ENCODE assay signal across 8 cellular contexts in genomic region chr18:50878345-50879301, GRCh38. TPM values are rescaled to one million over a fixed set of nuclear protein-coding genes. Genes with fewer than 3 reads are reported as not detected.
DNase-seq lines count a peak whose midpoint lies in the region; ATAC-seq, FAIRE-seq and TF ChIP-seq lines count a peak whose summit lies in the region.

TSS of gene ME2 (plus strand) at chr18:50879118. CDS start at chr18:50895821, 16,703 bp downstream.

- no peaks in the 10 kb centered on the region for H3K9me3 Mint-ChIP-seq in activated CD8-positive, alpha-beta memory T cell treated with anti-CD3 and anti-CD28 coated beads, Interleukin-2, amount 10 ng/mL, durations not matched to agents 7 days and 5 days (ENCODE audit: low read depth)

- in situ Hi-C loops in Caki2 (cut with HindIII; ENCODE audit: low pct_unique_long_range_greater_than_20kb, low sequenced_read_pairs) = no loop called here

- peak within 1 kb of the TSS; percentile 98 for H3K27ac Mint-ChIP-seq in activated CD8-positive, alpha-beta memory T cell treated with anti-CD3 and anti-CD28 coated beads, Interleukin-2, amount 10 ng/mL, durations not matched to agents 7 days and 5 days

- H2AK5ac ChIP-seq in H1 (ENCODE audit: low read depth, low read length) (no peak within 1 kb of the TSS), mesenchymal stem cell (ENCODE audit: low read length, severe bottlenecking) (no peak within 1 kb of the TSS)

- H3K18ac ChIP-seq in H1 (ENCODE audit: extremely low read depth, low read length) (peak within 1 kb of the TSS; percentile 95), mesenchymal stem cell (ENCODE audit: low read depth in 1 of 2, low read length in 2 of 2) (peak within 1 kb of the TSS; percentile 9 to 97)

- peak within 1 kb of the TSS; percentile 94 for H3K4me3 Mint-ChIP-seq in activated CD8-positive, alpha-beta memory T cell treated with anti-CD3 and anti-CD28 coated beads, Interleukin-2, amount 10 ng/mL, durations not matched to agents 7 days and 5 days

- H4K8ac ChIP-seq in H1 (ENCODE audit: extremely low read depth, insufficient read depth, low read length) (peak within 1 kb of the TSS; percentile 90), mesenchymal stem cell (ENCODE audit: low read length) (peak within 1 kb of the TSS; percentile 30)

- TF ChIP-seq EP300 in H1 (IDR thresholded peaks at IDR 0.05; ENCODE audit: borderline replicate concordance in 1 of 2, low read depth in 2 of 2, low read length in 2 of 2) = no peak

- WGBS in H1 (ENCODE audit: extremely low coverage in 1 of 2, insufficient coverage in 1 of 2, insufficient read length in 1 of 2, insufficient replicate concordance in 2 of 2, low coverage in 1 of 2, low lambda C conversion rate in 2 of 2, missing lambda C conversion rate in 1 of 2), 2 experiments = 2% methylated on average over 47 of the region's 78 CpGs; no CpG with 5 or more reads in 1 of the 2 experiments
- WGBS in mesenchymal stem cell = under 1% methylated on average over 65 of the region's 78 CpGs

- H3K14ac ChIP-seq in H1 (ENCODE audit: insufficient read length) (no peak within 1 kb of the TSS), mesenchymal stem cell (ENCODE audit: low read length in 2 of 2) (peak within 1 kb of the TSS in 1 of 2 experiments; percentile 94)

- peaks cover 4% of the 10 kb centered on the region; the same call in 1 of the 2 replicates for H3K79me1 ChIP-seq in H1 (ENCODE audit: low read depth, low read length)
- H3K79me1 ChIP-seq in mesenchymal stem cell (replicated peaks; ENCODE audit: low read length, poor library complexity, severe bottlenecking) = peaks cover 12% of the 10 kb centered on the region

- no peak within 1 kb of the TSS for H2BK20ac ChIP-seq in H1 (ENCODE audit: low read length)

- peaks cover 10% of the 10 kb centered on the region for H3K36me3 Mint-ChIP-seq in activated CD8-positive, alpha-beta memory T cell treated with anti-CD3 and anti-CD28 coated beads, Interleukin-2, amount 10 ng/mL, durations not matched to agents 7 days and 5 days

- H3K4me1 Mint-ChIP-seq in activated CD8-positive, alpha-beta memory T cell treated with anti-CD3 and anti-CD28 coated beads, Interleukin-2, amount 10 ng/mL, durations not matched to agents 7 days and 5 days = peaks cover 22% of the 10 kb centered on the region

- POLR2A ChIA-PET in H1 (lab: Charles Lee; ENCODE audit: partially characterized antibody) = interaction anchor here (0.6 to 1.4 kb wide), 14 partner anchors 9 to 1962 kb away, joined by 3 to 5 read pairs (median 3); partner anchors contain the start of gene SMAD4

- peak within 1 kb of the TSS; percentile 0; the same call in 1 of the 2 replicates for H2AFZ ChIP-seq in H1 (ENCODE audit: low read length)
- H2AFZ ChIP-seq in mesenchymal stem cell (ENCODE audit: low read depth, low read length) = peak within 1 kb of the TSS; percentile 99

- peak; percentile 92 for DNase-seq in Caki2 (ENCODE audit: low read depth)
- peak; percentile 71 for DNase-seq in NT2/D1 (ENCODE audit: low read depth, low spot score)
- peak; percentile 94 for DNase-seq in activated CD8-positive, alpha-beta memory T cell treated with anti-CD3 and anti-CD28 coated beads, Interleukin-2, amount 10 ng/mL, durations not matched to agents 7 days and 5 days
- peak; percentile 75 to 98 for DNase-seq in H1 (ENCODE audit: low read depth in 1 of 2, low spot score in 2 of 2)
- DNase-seq in mesenchymal stem cell = peak; percentile 91
- peak; percentile 71 for DNase-seq in stimulated activated CD8-positive, alpha-beta memory T cell treated with anti-CD3 and anti-CD28 coated beads, Interleukin-12 subunit alpha, Interleukin-12 subunit beta, amount 100 ng/mL, for 24 hours (ENCODE audit: extremely low read depth)

- peak; percentile 35 to 77 for TF ChIP-seq POLR2A in H1 (IDR thresholded peaks at IDR 0.05; ENCODE audit: control extremely low read depth in 1 of 2, low read depth in 2 of 2, low read length in 2 of 2)

- peak within 1 kb of the TSS; percentile 75 for H3K9ac ChIP-seq in HUES48 (ENCODE audit: low read depth, low read length)
- H3K9ac ChIP-seq in NT2/D1 (ENCODE audit: insufficient read length, low read depth) = peak within 1 kb of the TSS; percentile 85
- peak within 1 kb of the TSS; percentile 58 to 93 (median 78) for H3K9ac ChIP-seq in H1 (replicated peaks in 1 of 4; ENCODE audit: extremely low read depth in 1 of 4, low read depth in 3 of 4, low read length in 3 of 4)
- H3K9ac ChIP-seq in mesenchymal stem cell (ENCODE audit: low read length) = peak within 1 kb of the TSS; percentile 92

- CTCF ChIA-PET in activated CD8-positive, alpha-beta memory T cell treated with anti-CD3 and anti-CD28 coated beads, Interleukin-2, amount 10 ng/mL, durations not matched to agents 7 days and 5 days (lab: Charles Lee) = interaction anchor here (0.6 to 1.6 kb wide), 7 partner anchors 10 to 316 kb away, joined by 3 to 11 read pairs (median 4); partner anchors contain the start of genes ELAC1 and SMAD4
- CTCF ChIA-PET in H1 (lab: Charles Lee; ENCODE audit: partially characterized antibody) = interaction anchor here (0.7 to 0.9 kb wide), 2 partner anchors 45 to 86 kb away, joined by 3 read pairs; no protein-coding TSS in a partner anchor

- H3K23ac ChIP-seq in H1 (ENCODE audit: insufficient read length) = no peak within 1 kb of the TSS
- H3K23ac ChIP-seq in mesenchymal stem cell (ENCODE audit: low read length in 2 of 2) = no peak within 1 kb of the TSS

- H3K4me1 ChIP-seq in HUES48 (ENCODE audit: control insufficient read depth, insufficient read depth, low read length) = peaks cover 18% of the 10 kb centered on the region
- peaks cover 2% of the 10 kb centered on the region for H3K4me1 ChIP-seq in NT2/D1 (ENCODE audit: insufficient read depth, insufficient read length)
- peaks cover 0 to 7% (median 2%) of the 10 kb centered on the region in 4 experiments; a peak in 4 of 7 replicates for H3K4me1 ChIP-seq in H1 (replicated peaks in 1 of 4; ENCODE audit: control insufficient read depth in 3 of 4, insufficient read depth in 4 of 4, low read length in 3 of 4)
- H3K4me1 ChIP-seq in mesenchymal stem cell (ENCODE audit: control insufficient read depth, insufficient read depth, low read depth, low read length) = peaks cover 7% of the 10 kb centered on the region

- H2BK12ac ChIP-seq in H1 (ENCODE audit: low read depth, low read length) = no peak within 1 kb of the TSS
- H2BK12ac ChIP-seq in mesenchymal stem cell (ENCODE audit: low read length in 2 of 2) = peak within 1 kb of the TSS in 1 of 2 experiments; percentile 83

- ATAC-seq in GM21390 (IDR thresholded peaks at IDR 0.05; ENCODE audit: unreplicated experiment) = peak; percentile 95
- peak; percentile 94 for ATAC-seq in activated CD8-positive, alpha-beta memory T cell treated with anti-CD3 and anti-CD28 coated beads, Interleukin-2, amount 10 ng/mL, durations not matched to agents 7 days and 5 days

- H3K23me2 ChIP-seq in H1 (ENCODE audit: low read depth, low read length) = peaks cover 11% of the 10 kb centered on the region

- H3K4ac ChIP-seq in H1 (replicated peaks; ENCODE audit: insufficient read length, low read depth, low read length) (no peak within 1 kb of the TSS), mesenchymal stem cell (ENCODE audit: low read depth in 1 of 2, low read length in 2 of 2) (peak within 1 kb of the TSS; percentile 3 to 93)

- peak within 1 kb of the TSS; percentile 46 for H4K5ac ChIP-seq in H1 (ENCODE audit: insufficient read length, low read depth, low read length)

- peaks cover 4% of the 10 kb centered on the region for H3K27me3 Mint-ChIP-seq in activated CD8-positive, alpha-beta memory T cell treated with anti-CD3 and anti-CD28 coated beads, Interleukin-2, amount 10 ng/mL, durations not matched to agents 7 days and 5 days

- H4K91ac ChIP-seq in H1 (replicated peaks; ENCODE audit: insufficient read length, low read length) (peak within 1 kb of the TSS; percentile 5), mesenchymal stem cell (ENCODE audit: low read length) (peak within 1 kb of the TSS; percentile 54)

- H3K79me2 ChIP-seq in H1 (ENCODE audit: control insufficient read depth in 1 of 2, insufficient read depth in 2 of 2, low read length in 2 of 2) = peaks cover 12 to 43% of the 10 kb centered on the region in 2 experiments

- no peak for TF ChIP-seq CTCF in H1 (IDR thresholded peaks at IDR 0.05; ENCODE audit: control extremely low read depth in 1 of 3, insufficient read depth in 1 of 3, low read depth in 1 of 3, low read length in 3 of 3)

- H3K27me3 ChIP-seq in HUES48 (ENCODE audit: control insufficient read depth, insufficient read depth, low read length) = no peaks in the 10 kb centered on the region
- H3K27me3 ChIP-seq in NT2/D1 (ENCODE audit: insufficient read depth, insufficient read length) = no peaks in the 10 kb centered on the region
- no peaks in the 10 kb centered on the region for H3K27me3 ChIP-seq in H1 (replicated peaks in 1 of 4; ENCODE audit: control insufficient read depth in 3 of 4, extremely low read depth in 1 of 4, insufficient read depth in 3 of 4, low read length in 3 of 4)
- no peaks in the 10 kb centered on the region for H3K27me3 ChIP-seq in mesenchymal stem cell (ENCODE audit: control insufficient read depth in 1 of 2, insufficient read depth in 1 of 2, low read length in 2 of 2)

- no peaks in the 10 kb centered on the region for H3K9me3 ChIP-seq in HUES48 (ENCODE audit: control insufficient read depth, insufficient read depth, low read length)
- H3K9me3 ChIP-seq in NT2/D1 (ENCODE audit: insufficient read depth, low read length) = no peaks in the 10 kb centered on the region
- no peaks in the 10 kb centered on the region; a peak in 1 of 4 replicates for H3K9me3 ChIP-seq in H1 (ENCODE audit: insufficient read depth in 2 of 2, low read depth in 1 of 2, low read length in 1 of 2)
- H3K9me3 ChIP-seq in mesenchymal stem cell (ENCODE audit: control insufficient read depth, low read length) = no peaks in the 10 kb centered on the region

- FAIRE-seq in H1 (lab: Jason Lieb, UNC) = no peak

- H2BK15ac ChIP-seq in H1 (ENCODE audit: low read length) (no peak within 1 kb of the TSS), mesenchymal stem cell (ENCODE audit: low read depth, poor library complexity, severe bottlenecking) (peak within 1 kb of the TSS; percentile 40)

- H3K4me2 ChIP-seq in H1 (ENCODE audit: insufficient read depth in 1 of 2, low read depth in 2 of 2, low read length in 2 of 2) (peak within 1 kb of the TSS; percentile 80 to 89), mesenchymal stem cell (ENCODE audit: low read length, poor library complexity, severe bottlenecking) (peak within 1 kb of the TSS; percentile 86)

- peaks cover 0 to 1% of the 10 kb centered on the region in 2 experiments for H4K20me1 ChIP-seq in H1 (replicated peaks in 1 of 2; ENCODE audit: control insufficient read depth in 1 of 2, insufficient read depth in 2 of 2, low read length in 2 of 2)

- H3K36me3 ChIP-seq in HUES48 (ENCODE audit: control insufficient read depth, insufficient read depth, low read length) (no peaks in the 10 kb centered on the region), NT2/D1 (ENCODE audit: insufficient read depth, insufficient read length, low read length) (no peaks in the 10 kb centered on the region), H1 (ENCODE audit: control insufficient read depth in 2 of 4, insufficient read depth in 4 of 4, low read length in 3 of 4) (no peaks in the 10 kb centered on the region), mesenchymal stem cell (ENCODE audit: control insufficient read depth in 1 of 2, insufficient read depth in 2 of 2, low read depth in 1 of 2, low read length in 2 of 2) (no peaks in the 10 kb centered on the region)

- H2BK5ac ChIP-seq in H1 (ENCODE audit: low read depth, low read length) (peak within 1 kb of the TSS; percentile 41; the same call in 1 of the 2 replicates), mesenchymal stem cell (ENCODE audit: low read depth, low read length, poor library complexity, severe bottlenecking) (peak within 1 kb of the TSS; percentile 40)

- H2BK120ac ChIP-seq in H1 (replicated peaks; ENCODE audit: low read depth, low read length) (no peak within 1 kb of the TSS), mesenchymal stem cell (ENCODE audit: low read depth, low read length) (peak within 1 kb of the TSS; percentile 64)

- no peak within 1 kb of the TSS for H3K56ac ChIP-seq in H1 (replicated peaks; ENCODE audit: insufficient read length, low read depth, low read length)

- H3K27ac ChIP-seq in HUES48 (ENCODE audit: low read depth, low read length) (peak within 1 kb of the TSS; percentile 78), H1 (ENCODE audit: low read depth, low read length) (peak within 1 kb of the TSS; percentile 54; the same call in 1 of the 2 replicates), mesenchymal stem cell (ENCODE audit: low read length, poor library complexity, severe bottlenecking) (peak within 1 kb of the TSS; percentile 39)

- H3K4me3 ChIP-seq in HUES48 (ENCODE audit: low read depth, low read length) (peak within 1 kb of the TSS; percentile 85), NT2/D1 (ENCODE audit: insufficient read length, low read depth) (peak within 1 kb of the TSS; percentile 69), H1 (ENCODE audit: extremely low read depth in 1 of 4, insufficient read depth in 2 of 4, low read depth in 3 of 4, low read length in 4 of 4) (peak within 1 kb of the TSS; percentile 82 to 90 (median 86)), mesenchymal stem cell (ENCODE audit: insufficient read depth in 1 of 2, low read depth in 1 of 2, low read length in 2 of 2) (peak within 1 kb of the TSS; percentile 87 to 98)

- no peak for TF ChIP-seq RAD21 in H1 (IDR thresholded peaks at IDR 0.05 in 1 of 2, conservative IDR thresholded peaks at IDR 0.05 in 1 of 2; ENCODE audit: low read depth in 2 of 2, low read length in 2 of 2)

RNA-seq across cellular contexts. Expression of gene ME2, which starts in this region (rescaled TPM):
- 26.6 and 27.8 TPM in 2 replicates for total RNA-seq in Caki2 (2014; rRNA removed; shearing (Covaris generic); ENCODE audit: low replicate concordance)
- total RNA-seq in activated CD8-positive, alpha-beta memory T cell treated with anti-CD3 and anti-CD28 coated beads, Interleukin-2, amount 10 ng/mL, durations not matched to agents 7 days and 5 days = 10 to 100 TPM; 77.2 to 86.9 TPM
- total RNA-seq in H1 (2021; fragmentation: NEBNext Ultra II Directional; extraction: Animal tissue kit (Norgen Biotek cat#: 25700)) = 60.3 and 66.9 TPM in 2 replicates
- 31.0 and 54.7 TPM in 2 replicates for polyA plus RNA-seq in H1 (2011; rRNA removed)
- 48.4 TPM for polyA plus RNA-seq in H1 (2011; cell fraction: cytosol; rRNA removed)
- 19.2 TPM for polyA plus RNA-seq in H1 (2011; cell fraction: nucleus; rRNA removed)
- polyA plus RNA-seq in H1 (2012, experiment 1 of 2) = 35.1 to 54.4 TPM (median 39.6 TPM) in 4 replicates
- polyA plus RNA-seq in H1 (2012, experiment 2 of 2) = 6.8 TPM
- polyA plus RNA-seq in H1 (2013, experiment 1 of 2) = 52.6 TPM
- 51.0 TPM for polyA plus RNA-seq in H1 (2013, experiment 2 of 2)
- 43.6 and 55.0 TPM in 2 replicates for polyA minus RNA-seq in H1 (2011; rRNA and poly(A)+ RNA removed)
- polyA minus RNA-seq in H1 (2011; cell fraction: cytosol; rRNA and poly(A)+ RNA removed) = 31.3 TPM
- 46.1 TPM for polyA minus RNA-seq in H1 (2011; cell fraction: nucleus; rRNA and poly(A)+ RNA removed)
- 23.3 TPM for polyA plus RNA-seq in mesenchymal stem cell (2013, experiment 1 of 2)
- 23.9 TPM for polyA plus RNA-seq in mesenchymal stem cell (2013, experiment 2 of 2)

Comparison
In these comparisons a context has a peak if more than half of its experiments do, and no peak if none do; other contexts are left out.
1. Peak in every context shown above with its lines: DNase-seq, ATAC-seq, H3K4me3 ChIP-seq and H3K27ac ChIP-seq.